Comparison of ENCODE assay signal across 4 cellular contexts in genomic region chr9:93204470-93205043, GRCh38.
TF ChIP-seq lines count a peak whose summit lies in the region.

No MANE protein-coding gene starts in this region.

TF ChIP-seq in SK-N-SH treated with all-trans-retinoic acid at 6 μM for 48 hours, 23 proteins besides CTCF, POLR2A, EP300 and RAD21 (continues in another document):
- no peak for TF ChIP-seq RARB (CRISPR knock-in tag; IDR thresholded peaks at IDR 0.05)
- TF ChIP-seq ZNF565 (CRISPR knock-in tag; conservative IDR thresholded peaks at IDR 0.05; ENCODE audit: low read depth) = no peak
- no peak for TF ChIP-seq PPARA (CRISPR knock-in tag; IDR thresholded peaks at IDR 0.05; ENCODE audit: borderline replicate concordance)
- no peak for TF ChIP-seq ZFP3 (CRISPR knock-in tag; IDR thresholded peaks at IDR 0.05)
- TF ChIP-seq ESRRG (CRISPR knock-in tag; IDR thresholded peaks at IDR 0.05) = no peak
- TF ChIP-seq ZNF8 (CRISPR knock-in tag; IDR thresholded peaks at IDR 0.05) = no peak
- TF ChIP-seq PATZ1 (CRISPR knock-in tag; IDR thresholded peaks at IDR 0.05; ENCODE audit: borderline replicate concordance) = no peak
- no peak for TF ChIP-seq BACH2 (CRISPR knock-in tag; IDR thresholded peaks at IDR 0.05; ENCODE audit: borderline replicate concordance)
- TF ChIP-seq ISL1 (CRISPR knock-in tag; IDR thresholded peaks at IDR 0.05) = no peak
- TF ChIP-seq, protein P1, sequence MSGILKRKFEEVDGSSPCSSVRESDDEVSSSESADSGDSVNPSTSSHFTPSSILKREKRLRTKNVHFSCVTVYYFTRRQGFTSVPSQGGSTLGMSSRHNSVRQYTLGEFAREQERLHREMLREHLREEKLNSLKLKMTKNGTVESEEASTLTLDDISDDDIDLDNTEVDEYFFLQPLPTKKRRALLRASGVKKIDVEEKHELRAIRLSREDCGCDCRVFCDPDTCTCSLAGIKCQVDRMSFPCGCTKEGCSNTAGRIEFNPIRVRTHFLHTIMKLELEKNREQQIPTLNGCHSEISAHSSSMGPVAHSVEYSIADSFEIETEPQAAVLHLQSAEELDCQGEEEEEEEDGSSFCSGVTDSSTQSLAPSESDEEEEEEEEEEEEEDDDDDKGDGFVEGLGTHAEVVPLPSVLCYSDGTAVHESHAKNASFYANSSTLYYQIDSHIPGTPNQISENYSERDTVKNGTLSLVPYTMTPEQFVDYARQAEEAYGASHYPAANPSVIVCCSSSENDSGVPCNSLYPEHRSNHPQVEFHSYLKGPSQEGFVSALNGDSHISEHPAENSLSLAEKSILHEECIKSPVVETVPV (CRISPR knock-in tag; IDR thresholded peaks at IDR 0.05) = no peak
- no peak for TF ChIP-seq GLIS3 (CRISPR knock-in tag; IDR thresholded peaks at IDR 0.05)
- no peak for TF ChIP-seq OSR1 (CRISPR knock-in tag; IDR thresholded peaks at IDR 0.05)

TF ChIP-seq in SK-N-SH, 30 proteins besides CTCF, POLR2A, EP300 and RAD21:
- TF ChIP-seq, protein P2, sequence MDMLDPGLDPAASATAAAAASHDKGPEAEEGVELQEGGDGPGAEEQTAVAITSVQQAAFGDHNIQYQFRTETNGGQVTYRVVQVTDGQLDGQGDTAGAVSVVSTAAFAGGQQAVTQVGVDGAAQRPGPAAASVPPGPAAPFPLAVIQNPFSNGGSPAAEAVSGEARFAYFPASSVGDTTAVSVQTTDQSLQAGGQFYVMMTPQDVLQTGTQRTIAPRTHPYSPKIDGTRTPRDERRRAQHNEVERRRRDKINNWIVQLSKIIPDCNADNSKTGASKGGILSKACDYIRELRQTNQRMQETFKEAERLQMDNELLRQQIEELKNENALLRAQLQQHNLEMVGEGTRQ (IDR thresholded peaks at IDR 0.05; ENCODE audit: borderline replicate concordance, low read depth, low read length) = no peak
- no peak for TF ChIP-seq RFX5 (IDR thresholded peaks at IDR 0.05; ENCODE audit: low read length)
- TF ChIP-seq ELF1 (IDR thresholded peaks at IDR 0.05) = no peak
- TF ChIP-seq TCF12 (IDR thresholded peaks at IDR 0.05) = no peak
- no peak for TF ChIP-seq ZBTB33 (IDR thresholded peaks at IDR 0.05; ENCODE audit: borderline replicate concordance, low read depth)
- no peak for TF ChIP-seq RXRA (IDR thresholded peaks at IDR 0.05; ENCODE audit: borderline replicate concordance, low read depth)

TF ChIP-seq in H1, 55 proteins besides CTCF, POLR2A, EP300 and RAD21:
- TF ChIP-seq BRCA1 (IDR thresholded peaks at IDR 0.05; ENCODE audit: low read depth, low read length) = no peak
- TF ChIP-seq SP4 (IDR thresholded peaks at IDR 0.05; ENCODE audit: low read length) = no peak
- no peak for TF ChIP-seq HDAC2 (IDR thresholded peaks at IDR 0.05; ENCODE audit: borderline replicate concordance in 1 of 2, low read depth in 2 of 2, low read length in 2 of 2)
- TF ChIP-seq SUZ12 (IDR thresholded peaks at IDR 0.05; ENCODE audit: low read length) = no peak
- no peak for TF ChIP-seq SP1 (IDR thresholded peaks at IDR 0.05; ENCODE audit: low read depth, low read length)

TF ChIP-seq in HEK293T, 16 proteins besides CTCF, POLR2A, EP300 and RAD21:
- TF ChIP-seq HDGF (IDR thresholded peaks at IDR 0.05; ENCODE audit: borderline replicate concordance) (no peak), SUZ12 (IDR thresholded peaks at IDR 0.05) (no peak)
